8 cellular contexts compared by ENCODE assay signal in genomic region chr1:186191511-186191910, GRCh38.
"Had no signal": no experiment of that assay in that cellular context is flagged by ENCODE, and none has a peak within 500 bp of the region (broad histone marks: within the 10 kb centered on the region; RNA-seq: fewer than 3 reads in every experiment).

No MANE protein-coding gene starts in this region.

- H3K27ac ChIP-seq: HL-60 had no signal

- H3K4me1 ChIP-seq: HAP-1 had no signal

- H3K9me3 ChIP-seq: HAP-1 had no signal

- H3K4me3 ChIP-seq: HAP-1, K562 had no signal

- H3K36me3 ChIP-seq: HAP-1 had no signal

- ATAC-seq: HCT116, HepG2, K562 had no signal

- DNase-seq: GOT3, H7, KG1 had no signal
